Comparison of ENCODE assay signal across 8 cellular contexts in the genomic region with DNA sequence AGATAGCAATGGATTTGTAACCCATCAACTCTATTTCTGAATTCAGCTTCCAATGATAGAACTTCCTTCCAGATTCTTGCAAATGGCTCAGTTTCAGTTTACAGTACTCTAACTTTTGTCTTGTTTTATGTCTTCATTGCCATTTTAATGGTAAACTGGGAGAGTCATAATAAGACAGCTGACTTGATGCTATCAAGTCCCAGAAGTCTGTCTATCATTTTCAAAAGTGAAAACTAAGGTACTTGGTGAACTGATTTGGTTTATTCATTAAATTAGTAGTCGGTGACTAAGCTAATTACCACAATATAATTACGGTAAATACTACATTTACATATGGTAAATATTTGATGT. TPM values are rescaled to one million over a fixed set of nuclear protein-coding genes. Genes with fewer than 3 reads are reported as not detected.
DNase-seq lines count a peak whose midpoint lies in the region; ATAC-seq, FAIRE-seq and TF ChIP-seq lines count a peak whose summit lies in the region.

No MANE protein-coding gene starts in this region.

- ATAC-seq in heart right ventricle (peak in 3 of 8 donors; percentile 14 to 24 (median 16)), right cardiac atrium (no peak), HG03342 (IDR thresholded peaks at IDR 0.05; ENCODE audit: unreplicated experiment) (peak; percentile 44), pancreas (no peak)

- H3K27me3 ChIP-seq in heart right ventricle (no peaks in the 10 kb centered on the region), right cardiac atrium (ENCODE audit: control insufficient read depth, insufficient read depth) (no peaks in the 10 kb centered on the region), bronchial epithelial cell (ENCODE audit: control insufficient read depth, insufficient read depth, low read length) (no peaks in the 10 kb centered on the region), pancreas (no peaks in the 10 kb centered on the region)

- H3K36me3 Mint-ChIP-seq in stimulated activated naive CD8-positive, alpha-beta T cell treated with anti-CD3 and anti-CD28 coated beads, Interleukin-15, Interleukin-2, amounts not matched to agents 100 ng/mL and 50 ng/mL, for 24 hours (ENCODE audit: low read depth), result no peaks in the 10 kb centered on the region

- H3K27ac ChIP-seq in heart right ventricle, result peak overlapping the region in 7 of 10 donors; percentile 4 to 78 (median 58)
- H3K27ac ChIP-seq in right cardiac atrium (ENCODE audit: low read length), result no peak overlapping the region
- peak overlapping the region in 2 of 4 donors; percentile 12 to 21 for H3K27ac ChIP-seq in pancreas

- FAIRE-seq in bronchial epithelial cell (lab: Jason Lieb, UNC) (no peak), pancreas (lab: Jason Lieb, UNC) (no peak)

- H3K36me3 ChIP-seq in heart right ventricle (no peaks in the 10 kb centered on the region), bronchial epithelial cell (ENCODE audit: control insufficient read depth, insufficient read depth, low read length) (no peaks in the 10 kb centered on the region), pancreas (no peaks in the 10 kb centered on the region)

- peak overlapping the region in 6 of 10 donors; percentile 14 to 41 (median 24) for H3K4me3 ChIP-seq in heart right ventricle
- no peak overlapping the region for H3K4me3 ChIP-seq in right cardiac atrium (ENCODE audit: low read length)
- peak overlapping the region; percentile 45 for H3K4me3 ChIP-seq in bronchial epithelial cell (ENCODE audit: low read depth, low read length)
- no peak overlapping the region for H3K4me3 ChIP-seq in pancreas

- H3K9me3 ChIP-seq in heart right ventricle (no peaks in the 10 kb centered on the region), right cardiac atrium (ENCODE audit: control insufficient read depth, low read length) (no peaks in the 10 kb centered on the region), pancreas (no peaks in the 10 kb centered on the region)

- no peaks in the 10 kb centered on the region for H3K27me3 Mint-ChIP-seq in stimulated activated naive CD8-positive, alpha-beta T cell treated with anti-CD3 and anti-CD28 coated beads, Interleukin-15, Interleukin-2, amounts not matched to agents 100 ng/mL and 50 ng/mL, for 24 hours

- intact Hi-C loops in heart right ventricle (cut with DNase I) (loop anchor here in 8 of 10 donors (2.0 to 10.0 kb wide), 5 partner anchors 206 to 489 kb away; partner anchors contain the start of gene ARID5B (in 1 of the 8)), right cardiac atrium (cut with DNase I) (loop anchor here in 3 of 4 donors (5.0 to 10.0 kb wide), 3 partner anchors 201 to 339 kb away; partner anchors contain the start of gene ARID5B (in 2 of the 3)), pancreas (cut with DNase I) (no loop called here)

- no peak overlapping the region for H3K4me3 Mint-ChIP-seq in stimulated activated naive CD8-positive, alpha-beta T cell treated with anti-CD3 and anti-CD28 coated beads, Interleukin-15, Interleukin-2, amounts not matched to agents 100 ng/mL and 50 ng/mL, for 24 hours

- TF ChIP-seq CTCF in heart right ventricle (IDR thresholded peaks at IDR 0.05) (no peak), bronchial epithelial cell (IDR thresholded peaks at IDR 0.05; ENCODE audit: insufficient read depth, low read length, severe bottlenecking) (no peak), GM13976 (IDR thresholded peaks at IDR 0.05; ENCODE audit: borderline replicate concordance, control extremely low read depth, extremely low read depth, insufficient read depth, missing control alignments) (no peak), pancreas (IDR thresholded peaks at IDR 0.05) (no peak)

- peaks cover 36% of the 10 kb centered on the region for H3K4me1 Mint-ChIP-seq in stimulated activated naive CD8-positive, alpha-beta T cell treated with anti-CD3 and anti-CD28 coated beads, Interleukin-15, Interleukin-2, amounts not matched to agents 100 ng/mL and 50 ng/mL, for 24 hours (ENCODE audit: low read depth)

- H3K4me1 ChIP-seq in heart right ventricle, result peaks cover 0 to 32% (median 3%) of the 10 kb centered on the region in 9 donors
- no peaks in the 10 kb centered on the region for H3K4me1 ChIP-seq in right cardiac atrium (ENCODE audit: control insufficient read depth, insufficient read depth, low read length)
- H3K4me1 ChIP-seq in pancreas, result no peaks in the 10 kb centered on the region

- no peaks in the 10 kb centered on the region for H3K9me3 Mint-ChIP-seq in stimulated activated naive CD8-positive, alpha-beta T cell treated with anti-CD3 and anti-CD28 coated beads, Interleukin-15, Interleukin-2, amounts not matched to agents 100 ng/mL and 50 ng/mL, for 24 hours

- DNase-seq in heart right ventricle (no peak), right cardiac atrium (no peak), bronchial epithelial cell (ENCODE audit: low read depth) (no peak), GM13976 (ENCODE audit: low spot score) (no peak), pancreas (no peak), foreskin melanocyte (no peak)

- peak overlapping the region; percentile 55 for H3K27ac Mint-ChIP-seq in stimulated activated naive CD8-positive, alpha-beta T cell treated with anti-CD3 and anti-CD28 coated beads, Interleukin-15, Interleukin-2, amounts not matched to agents 100 ng/mL and 50 ng/mL, for 24 hours

- in situ Hi-C loops in GM13976 (cut with MboI; ENCODE audit: low sequenced_read_pairs, unreplicated experiment), result loop anchor here (10.0 kb wide), 2 partner anchors 199 to 349 kb away; no protein-coding TSS in a partner anchor

- 84 to 92% methylated on average over 2 of the region's 2 CpGs for WGBS in heart right ventricle, 2 donors
- 87% methylated on average over 2 of the region's 2 CpGs for WGBS in right cardiac atrium
- WGBS in pancreas, 2 donors, result 72 to 78% methylated on average over 2 of the region's 2 CpGs

RNA-seq across cellular contexts. Expression of gene RTKN2, which starts 25.0 kb away (rescaled TPM):
- total RNA-seq in heart right ventricle, result under 1 TPM in 7 of 10 donors, not detected in 3; 0.05 to 0.30 (median 0.14) TPM
- polyA plus RNA-seq in heart right ventricle, result under 1 TPM in 1 of 2 donors, not detected in 1; 0.01 TPM
- under 1 TPM; 0.06 to 0.19 (median 0.13) TPM for total RNA-seq in right cardiac atrium
- 0.11 TPM for polyA plus RNA-seq in right cardiac atrium
- 0.79 and 1.7 TPM in 2 replicates for total RNA-seq in bronchial epithelial cell
- total RNA-seq in pancreas, result under 1 TPM in 5 of 6 donors, not detected in 1; 0.04 to 0.31 (median 0.14) TPM
- under 1 TPM; 0.16 to 0.19 TPM for polyA plus RNA-seq in pancreas

Comparison
In these comparisons a context has a peak if more than half of its experiments do, and no peak if none do; other contexts are left out.
1. H3K4me3 ChIP-seq: peak in heart right ventricle (6 of 10) and bronchial epithelial cell (single experiment); none in right cardiac atrium (single experiment) and pancreas (0 of 4).
2. intact Hi-C loops: an anchor here in heart right ventricle (2.0 to 10.0 kb wide) and right cardiac atrium (5.0 to 10.0 kb wide); none called in pancreas.